9 cellular contexts compared by ENCODE assay signal in the genomic region with DNA sequence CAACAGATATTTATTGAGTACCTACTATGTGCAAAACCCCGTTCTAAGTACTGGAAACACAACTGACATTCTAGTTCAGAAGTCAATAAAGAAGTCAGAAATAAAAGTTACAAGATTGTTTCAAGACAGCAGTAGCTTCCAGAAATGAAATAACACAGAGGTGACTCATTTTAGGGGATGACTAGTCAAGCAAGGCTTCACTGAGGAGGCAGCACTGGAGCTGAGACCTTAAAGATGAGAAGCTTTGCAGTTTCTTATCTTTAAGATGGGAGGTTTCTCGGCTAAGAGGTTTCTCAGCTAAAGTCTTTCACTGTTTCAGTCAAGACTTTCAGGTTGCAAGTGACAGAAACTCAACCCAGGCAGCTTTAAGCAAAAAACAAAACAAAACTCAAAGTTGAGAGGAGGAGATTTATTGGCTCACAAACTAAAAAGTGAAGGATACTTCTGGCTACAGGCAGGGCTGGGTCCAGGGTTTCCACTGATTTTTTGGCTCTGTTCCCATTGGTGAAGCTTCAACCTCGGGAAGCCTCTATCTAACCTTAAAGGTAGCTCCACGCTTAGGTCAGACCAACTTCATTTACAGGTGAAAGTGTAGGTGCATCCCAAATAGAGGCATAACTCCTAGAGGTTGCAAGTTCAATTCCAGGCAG. TPM values are rescaled to one million over a fixed set of nuclear protein-coding genes. Genes with fewer than 3 reads are reported as not detected.
DNase-seq lines count a peak whose midpoint lies in the region; ATAC-seq and TF ChIP-seq lines count a peak whose summit lies in the region.
"Had no signal": no experiment of that assay in that cellular context is flagged by ENCODE, and none has a peak within 500 bp of the region (broad histone marks: within the 10 kb centered on the region; RNA-seq: fewer than 3 reads in every experiment).

No MANE protein-coding gene starts in this region.

- H3K27me3 ChIP-seq in adipocyte (replicated peaks; ENCODE audit: control insufficient read depth, insufficient read depth, low read length) (peaks cover 2% of the 10 kb centered on the region), osteoblast (ENCODE audit: insufficient read depth, low read length) (no peaks in the 10 kb centered on the region)
- H3K27me3 ChIP-seq: heart right ventricle had no signal

- no peak for TF ChIP-seq CTCF in osteoblast (IDR thresholded peaks at IDR 0.05; ENCODE audit: extremely low read depth, low read depth, low read length)

- peak overlapping the region; percentile 40 for H3K4me2 ChIP-seq in osteoblast (ENCODE audit: insufficient read depth, low read length)

- H3K4me3 ChIP-seq in adipocyte (ENCODE audit: low read length) = peak overlapping the region; percentile 14
- H3K4me3 ChIP-seq in osteoblast (ENCODE audit: insufficient read depth, low read length) = no peak overlapping the region
- H3K4me3 ChIP-seq: heart right ventricle had no signal

- peak overlapping the region; percentile 70 for H3K9ac ChIP-seq in adipocyte (ENCODE audit: low read length)

- H3K9me3 ChIP-seq in adipocyte (ENCODE audit: control insufficient read depth, low read length) = no peaks in the 10 kb centered on the region
- H3K9me3 ChIP-seq in osteoblast (ENCODE audit: low read depth, low read length) = no peaks in the 10 kb centered on the region
- H3K9me3 ChIP-seq: heart right ventricle had no signal

- H4K20me1 ChIP-seq in osteoblast (ENCODE audit: insufficient read depth, low read length) = no peaks in the 10 kb centered on the region

- H2AFZ ChIP-seq in osteoblast (ENCODE audit: low read length) = no peak overlapping the region

- peak; percentile 46 for ATAC-seq in GM18520 (IDR thresholded peaks at IDR 0.05; ENCODE audit: unreplicated experiment)
- peak; percentile 76 for ATAC-seq in HG02884 (IDR thresholded peaks at IDR 0.05; ENCODE audit: unreplicated experiment)
- ATAC-seq in HG02981 (IDR thresholded peaks at IDR 0.05; ENCODE audit: unreplicated experiment) = no peak

- H3K4me1 ChIP-seq in adipocyte (ENCODE audit: control insufficient read depth, insufficient read depth, low read length) = peaks cover 52% of the 10 kb centered on the region
- H3K4me1 ChIP-seq in osteoblast (ENCODE audit: insufficient read depth, low read length) = peaks cover 46% of the 10 kb centered on the region

- H3K36me3 ChIP-seq in adipocyte (ENCODE audit: control insufficient read depth, insufficient read depth, low read length, severe bottlenecking) (no peaks in the 10 kb centered on the region), osteoblast (ENCODE audit: insufficient read depth, low read length) (no peaks in the 10 kb centered on the region)
- H3K36me3 ChIP-seq: heart right ventricle had no signal

- H3K27ac ChIP-seq in osteoblast (ENCODE audit: low read depth, low read length) = peak overlapping the region; percentile 90

- DNase-seq in adipocyte (ENCODE audit: low read depth) (peak; percentile 86), osteoblast (ENCODE audit: insufficient read length, low spot score, missing footprints) (no peak), occipital lobe (lab: John Stamatoyannopoulos, UW) (no peak), activated gamma-delta T cell (lab: John Stamatoyannopoulos, UW) (no peak), NCI-H2196 (lab: John Stamatoyannopoulos, UW; ENCODE audit: unreplicated experiment) (no peak)
- DNase-seq: heart right ventricle had no signal

- no peaks in the 10 kb centered on the region for H3K79me2 ChIP-seq in osteoblast (ENCODE audit: insufficient read depth, low read length)

RNA-seq across cellular contexts. Expression of a gene that starts 7.4 kb away (rescaled TPM):
- 2,094 and 2,259 TPM in 2 replicates for total RNA-seq in osteoblast
- total RNA-seq in occipital lobe = 9.4 TPM

RNA-seq across cellular contexts. Expression of a gene that starts 37.3 kb away (rescaled TPM):
- total RNA-seq in osteoblast (19.4 and 23.5 TPM in 2 replicates), occipital lobe (3.1 TPM)

Comparison
In these comparisons a context has a peak if more than half of its experiments do, and no peak if none do; other contexts are left out.
1. RNA of a gene that starts 7.4 kb away (total RNA-seq): 2,094 to 2,259 TPM in osteoblast; 9.4 TPM in occipital lobe (single experiment); every median in the first group is over 100 times any median in the second.